32 cellular contexts compared by ENCODE assay signal in the genomic region with DNA sequence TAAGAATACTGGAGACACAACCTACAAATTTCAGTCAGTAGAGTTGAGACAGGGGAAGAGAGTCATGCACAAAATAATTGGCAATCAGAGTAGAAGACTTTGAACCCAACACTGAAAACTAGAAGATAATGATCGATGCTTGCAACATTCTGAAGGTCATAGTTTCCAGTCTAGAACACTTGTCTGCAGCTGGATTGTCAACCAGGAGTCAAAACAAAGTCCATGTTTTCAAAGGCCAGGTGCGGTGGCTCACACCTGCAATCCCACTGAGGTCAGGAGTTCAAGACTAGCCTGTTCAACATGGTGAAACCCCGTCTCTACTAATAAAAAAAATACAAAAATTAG. TPM values are rescaled to one million over a fixed set of nuclear protein-coding genes. Genes with fewer than 3 reads are reported as not detected.
"Had no signal": no experiment of that assay in that cellular context is flagged by ENCODE, and none has a peak within 500 bp of the region (broad histone marks: within the 10 kb centered on the region; RNA-seq: fewer than 3 reads in every experiment).

No MANE protein-coding gene starts in this region.

- H3K27ac ChIP-seq: brain microvascular endothelial cell, RWPE1, VCaP had no signal

- H3K27me3 ChIP-seq: brain microvascular endothelial cell had no signal

- FAIRE-seq: RCC 7860 had no signal

- DNase-seq: activated CD4-positive, alpha-beta memory T cell treated with anti-CD3 and anti-CD28 coated beads, Interleukin-2, amount 10 ng/mL, durations not matched to agents 7 days and 5 days; activated CD4-positive, alpha-beta T cell treated with anti-CD3 and anti-CD28 coated beads for 1 hour; activated CD4-positive, alpha-beta T cell treated with anti-CD3 and anti-CD28 coated beads for 48 hours; activated CD4-positive, CD25-positive, alpha-beta regulatory T cell; activated CD8-positive, alpha-beta memory T cell treated with anti-CD3 and anti-CD28 coated beads for 24 hours; activated CD8-positive, alpha-beta memory T cell treated with anti-CD3 and anti-CD28 coated beads, Interleukin-2, amount 10 ng/mL, durations not matched to agents 7 days and 5 days; activated CD8-positive, alpha-beta memory T cell treated with anti-CD3 and anti-CD28 coated beads, Interleukin-2, amount 50 U/mL, for 48 hours; activated effector memory CD4-positive, alpha-beta T cell treated with Interleukin-2 at 50 U/mL for 16 hours; activated naive CD4-positive, alpha-beta T cell treated with anti-CD3 and anti-CD28 coated beads, Interleukin-2, amount 10 ng/mL, durations not matched to agents 7 days and 5 days; activated naive CD8-positive, alpha-beta T cell treated with anti-CD3 and anti-CD28 coated beads, Interleukin-2, amount 50 U/mL, for 24 hours; activated T-cell treated with anti-CD3 and anti-CD28 coated beads, Interleukin-2, amount 50 U/mL, for 48 hours; anterior cingulate cortex; brain microvascular endothelial cell; NCI-H1105; NCI-H1417 treated with DMSO at 0.1 percent for 48 hours; NCI-H1930; NCI-H2081 treated with DMSO at 0.1 percent for 48 hours; NCI-H345; NCI-H524 treated with DMSO at 0.1 percent for 48 hours; NCI-H748 treated with DMSO at 0.1 percent for 48 hours; NK-92 treated with Interleukin-12 subunit alpha and Interleukin-12 subunit beta, amount 100 ng/mL, for 24 hours; PC-3; SIG-M5; T-cell; T-helper 17 cell had no signal

- H3K36me3 ChIP-seq: brain microvascular endothelial cell had no signal

- ATAC-seq: activated CD8-positive, alpha-beta memory T cell treated with anti-CD3 and anti-CD28 coated beads, Interleukin-2, amount 10 ng/mL, durations not matched to agents 7 days and 5 days; activated naive CD8-positive, alpha-beta T cell treated with anti-CD3 and anti-CD28 coated beads, Interleukin-2, amount 50 U/mL, for 24 hours; PC-3; Right ventricle myocardium inferior; SK-N-SH treated with all-trans-retinoic acid at 6 μM for 48 hours; T-cell; T-helper 17 cell had no signal

RNA-seq across cellular contexts. Expression of a gene that starts 37.2 kb away (rescaled TPM):
- total RNA-seq: activated CD4-positive, alpha-beta memory T cell treated with anti-CD3 and anti-CD28 coated beads, Interleukin-2, amount 10 ng/mL, durations not matched to agents 7 days and 5 days; activated CD8-positive, alpha-beta memory T cell treated with anti-CD3 and anti-CD28 coated beads, Interleukin-2, amount 10 ng/mL, durations not matched to agents 7 days and 5 days; M059J; Right ventricle myocardium inferior; SK-MEL-5; T-helper 17 cell had no signal
